Comparison of ENCODE assay signal across 1 cellular context in the genomic region with DNA sequence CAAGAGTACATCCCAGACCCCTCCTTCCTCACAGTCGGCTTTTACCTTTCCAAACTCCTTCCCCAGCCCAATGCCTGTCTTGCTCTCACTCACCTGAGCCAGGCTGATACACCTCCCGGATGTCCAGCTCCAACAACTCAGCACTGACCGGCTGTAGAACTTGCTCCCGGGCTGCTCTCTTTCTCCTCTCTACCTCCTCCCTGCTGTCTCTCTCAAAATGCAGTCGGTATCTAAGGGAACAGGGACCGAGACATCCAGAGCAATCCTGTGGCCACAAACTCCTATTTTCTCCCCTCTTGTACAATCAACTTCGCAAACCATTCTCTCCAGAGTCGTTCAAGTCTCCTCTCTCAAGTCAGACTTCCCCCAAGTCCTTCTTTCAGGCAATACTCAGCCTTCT.
TF ChIP-seq lines count a peak whose summit lies in the region.

No MANE protein-coding gene starts in this region.

TF ChIP-seq in H1, 55 proteins besides CTCF, POLR2A, EP300 and RAD21:
- TF ChIP-seq NRF1 (IDR thresholded peaks at IDR 0.05; ENCODE audit: low read depth, low read length) (no peak), KDM5A (IDR thresholded peaks at IDR 0.05; ENCODE audit: low read length) (no peak), TCF12 (IDR thresholded peaks at IDR 0.05; ENCODE audit: low read depth, low read length) (no peak), EZH2 (IDR thresholded peaks at IDR 0.05; ENCODE audit: low read depth, low read length, severe bottlenecking) (no peak), SAP30 (IDR thresholded peaks at IDR 0.05; ENCODE audit: insufficient read depth, insufficient replicate concordance, low read length) (no peak), TAF7 (optimal IDR thresholded peaks at IDR 0.05; ENCODE audit: borderline replicate concordance, low read depth, low read length) (no peak), CTBP2 (IDR thresholded peaks at IDR 0.05; ENCODE audit: borderline replicate concordance, insufficient read depth, insufficient read length, low read length) (no peak), MAFK (IDR thresholded peaks at IDR 0.05; ENCODE audit: low read depth, low read length) (no peak), CBX8 (IDR thresholded peaks at IDR 0.05; ENCODE audit: borderline replicate concordance, low read depth, low read length) (no peak), SUZ12 (IDR thresholded peaks at IDR 0.05; ENCODE audit: low read length) (no peak), SRF (IDR thresholded peaks at IDR 0.05; ENCODE audit: low read depth, low read length) (no peak)
